Comparison of ENCODE assay signal across 9 cellular contexts in the genomic region with DNA sequence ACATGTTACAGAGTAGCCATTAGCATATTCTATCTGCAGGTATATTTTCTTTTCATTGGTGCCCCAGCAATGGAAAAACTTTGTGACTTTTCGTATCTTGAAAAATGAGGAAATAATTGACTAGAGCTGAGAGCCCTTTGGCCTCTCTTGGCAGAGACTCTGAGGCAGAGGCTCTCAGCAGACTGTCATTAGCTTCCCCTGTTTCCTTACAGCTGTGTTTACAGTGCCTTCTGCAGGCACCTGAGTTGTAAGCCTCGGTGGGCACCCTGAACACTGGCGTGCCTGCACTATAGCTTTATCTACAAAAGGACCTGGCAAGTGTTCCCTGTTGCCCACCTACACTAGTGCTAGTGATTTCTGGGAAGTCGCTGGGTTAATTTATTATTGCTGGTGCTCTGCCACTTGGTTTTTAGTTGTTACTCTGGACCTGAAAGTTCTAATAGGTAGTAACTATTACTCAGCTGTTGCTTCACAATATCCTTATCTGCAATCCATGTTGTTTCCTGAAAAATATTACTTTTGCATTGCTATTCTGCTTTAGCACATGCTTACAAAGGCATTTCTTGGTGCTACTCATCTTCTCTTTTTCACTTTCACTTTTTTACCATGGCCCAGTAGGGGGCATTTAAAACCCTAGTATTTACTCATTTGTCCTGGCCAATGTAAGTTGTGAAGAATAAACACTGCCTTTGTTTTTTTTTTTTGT. TPM values are rescaled to one million over a fixed set of nuclear protein-coding genes. Genes with fewer than 3 reads are reported as not detected.
DNase-seq lines count a peak whose midpoint lies in the region; ATAC-seq and TF ChIP-seq lines count a peak whose summit lies in the region.
"Had no signal": no experiment of that assay in that cellular context is flagged by ENCODE, and none has a peak within 500 bp of the region (broad histone marks: within the 10 kb centered on the region; RNA-seq: fewer than 3 reads in every experiment).

No MANE protein-coding gene starts in this region.

- CTCF ChIA-PET in activated CD4-positive, alpha-beta T cell treated with anti-CD3 and anti-CD28 coated beads, Interleukin-2, amount 10 ng/mL, durations not matched to agents 7 days and 5 days (lab: Charles Lee), result interaction anchor here (0.6 to 1.6 kb wide), 9 partner anchors 10 to 217 kb away, joined by 3 to 6 read pairs (median 4); no protein-coding TSS in a partner anchor
- CTCF ChIA-PET in activated B cell treated with CpG ODN at 0.5 μM for 24 hours (lab: Charles Lee), result interaction anchor here (0.6 to 1.1 kb wide), 4 partner anchors 8 to 253 kb away, joined by 3 to 4 read pairs (median 3); a partner anchor contains a TSS

- peaks cover 11% of the 10 kb centered on the region for H3K36me3 Mint-ChIP-seq in activated CD4-positive, alpha-beta T cell treated with anti-CD3 and anti-CD28 coated beads, Interleukin-2, amount 10 ng/mL, durations not matched to agents 7 days and 5 days (ENCODE audit: low read depth)
- no peaks in the 10 kb centered on the region for H3K36me3 Mint-ChIP-seq in activated B cell treated with CpG ODN at 0.5 μM for 24 hours (ENCODE audit: low read depth)
- H3K36me3 Mint-ChIP-seq: natural killer cell had no signal

- DNase-seq in activated CD4-positive, alpha-beta T cell treated with anti-CD3 and anti-CD28 coated beads, Interleukin-2, amount 10 ng/mL, durations not matched to agents 7 days and 5 days, result peak; percentile 34
- no peak for DNase-seq in activated CD4-positive, alpha-beta T cell treated with anti-CD3 and anti-CD28 coated beads for 48 hours
- no peak for DNase-seq in activated B cell treated with CpG ODN at 0.5 μM for 24 hours
- DNase-seq in omental fat pad (ENCODE audit: low spot score), result no peak
- no peak for DNase-seq in NCI-H524 treated with DMSO at 0.1 percent for 48 hours (lab: John Stamatoyannopoulos, UW)
- DNase-seq in NCI-H187 treated with DMSO at 0.1 percent for 48 hours (lab: John Stamatoyannopoulos, UW), result no peak
- no peak for DNase-seq in stimulated activated CD4-positive, alpha-beta T cell treated with anti-CD3 and anti-CD28 coated beads, Interleukin-12 subunit alpha, Interleukin-12 subunit beta, amount 100 ng/mL, for 4 hours
- DNase-seq: natural killer cell had no signal

- ATAC-seq in HG03060 (IDR thresholded peaks at IDR 0.05; ENCODE audit: low read depth, unreplicated experiment) (peak; percentile 43), activated B cell treated with CpG ODN at 0.5 μM for 24 hours (ENCODE audit: low read depth) (peak; percentile 21), omental fat pad (ENCODE audit: low FRiP score) (peak; percentile 44)

- TF ChIP-seq CTCF in activated B cell treated with CpG ODN at 0.5 μM for 24 hours (IDR thresholded peaks at IDR 0.05), result no peak
- TF ChIP-seq CTCF in omental fat pad (IDR thresholded peaks at IDR 0.05), result no peak

- intact Hi-C loops in activated B cell treated with CpG ODN at 0.5 μM for 24 hours (cut with micrococcal nuclease), result no loop called here

- peak overlapping the region; percentile 47 for H3K4me3 Mint-ChIP-seq in activated CD4-positive, alpha-beta T cell treated with anti-CD3 and anti-CD28 coated beads, Interleukin-2, amount 10 ng/mL, durations not matched to agents 7 days and 5 days
- H3K4me3 Mint-ChIP-seq in activated B cell treated with CpG ODN at 0.5 μM for 24 hours, result peak overlapping the region; percentile 38
- H3K4me3 Mint-ChIP-seq: natural killer cell had no signal

- POLR2A ChIA-PET in activated CD4-positive, alpha-beta T cell treated with anti-CD3 and anti-CD28 coated beads, Interleukin-2, amount 10 ng/mL, durations not matched to agents 7 days and 5 days (lab: Charles Lee), result no interaction called here
- POLR2A ChIA-PET in activated B cell treated with CpG ODN at 0.5 μM for 24 hours (lab: Charles Lee), result interaction anchor here (1.2 kb wide), 1 partner anchor 10 kb away, joined by 3 read pairs; no protein-coding TSS in a partner anchor

- peaks cover 7% of the 10 kb centered on the region for H3K9me3 Mint-ChIP-seq in activated CD4-positive, alpha-beta T cell treated with anti-CD3 and anti-CD28 coated beads, Interleukin-2, amount 10 ng/mL, durations not matched to agents 7 days and 5 days
- H3K9me3 Mint-ChIP-seq in activated B cell treated with CpG ODN at 0.5 μM for 24 hours, result no peaks in the 10 kb centered on the region
- H3K9me3 Mint-ChIP-seq: natural killer cell had no signal

- no peaks in the 10 kb centered on the region for H3K27me3 Mint-ChIP-seq in activated CD4-positive, alpha-beta T cell treated with anti-CD3 and anti-CD28 coated beads, Interleukin-2, amount 10 ng/mL, durations not matched to agents 7 days and 5 days
- no peaks in the 10 kb centered on the region for H3K27me3 Mint-ChIP-seq in activated B cell treated with CpG ODN at 0.5 μM for 24 hours

- H3K4me1 Mint-ChIP-seq in activated CD4-positive, alpha-beta T cell treated with anti-CD3 and anti-CD28 coated beads, Interleukin-2, amount 10 ng/mL, durations not matched to agents 7 days and 5 days, result peaks cover 57% of the 10 kb centered on the region
- peaks cover 9% of the 10 kb centered on the region for H3K4me1 Mint-ChIP-seq in activated B cell treated with CpG ODN at 0.5 μM for 24 hours

- peak overlapping the region; percentile 87 for H3K27ac Mint-ChIP-seq in activated CD4-positive, alpha-beta T cell treated with anti-CD3 and anti-CD28 coated beads, Interleukin-2, amount 10 ng/mL, durations not matched to agents 7 days and 5 days
- H3K27ac Mint-ChIP-seq in activated B cell treated with CpG ODN at 0.5 μM for 24 hours, result no peak overlapping the region

RNA-seq across cellular contexts. Expression of a gene that starts 7.8 kb away (rescaled TPM):
- 100 to 1,000 TPM; 144 to 181 TPM for total RNA-seq in activated CD4-positive, alpha-beta T cell treated with anti-CD3 and anti-CD28 coated beads, Interleukin-2, amount 10 ng/mL, durations not matched to agents 7 days and 5 days
- total RNA-seq in activated B cell treated with CpG ODN at 0.5 μM for 24 hours, result 0.35 and 0.46 TPM in 2 replicates
- 10 to 100 TPM in 1 of 4 donors, 1 to 10 TPM in 3; 2.8 to 10.6 (median 4.7) TPM for total RNA-seq in omental fat pad

Comparison
In these comparisons a context has a peak if more than half of its experiments do, and no peak if none do; other contexts are left out.
1. RNA of a gene that starts 7.8 kb away (total RNA-seq): 144 to 181 TPM in activated CD4-positive, alpha-beta T cell treated with anti-CD3 and anti-CD28 coated beads, Interleukin-2, amount 10 ng/mL, durations not matched to agents 7 days and 5 days; 2.8 to 10.6 TPM in omental fat pad and 0.35 to 0.46 TPM in activated B cell treated with CpG ODN at 0.5 μM for 24 hours; every median in the first group is over 10 times any median in the second.
2. Peak in every context shown above with its lines, with median percentiles within 50 percentile points of each other: ATAC-seq.